Comparison of ENCODE assay signal across 8 cellular contexts in genomic region chr3:194487289-194488006, GRCh38. TPM values are rescaled to one million over a fixed set of nuclear protein-coding genes. Genes with fewer than 3 reads are reported as not detected.
A peak's percentile ranks its signal among the peaks of the same experiment; 100 is the strongest.
DNase-seq lines count a peak whose midpoint lies in the region; ATAC-seq and TF ChIP-seq lines count a peak whose summit lies in the region.

No MANE protein-coding gene starts in this region.

- peak overlapping the region; percentile 78 for H3K27ac Mint-ChIP-seq in activated naive CD8-positive, alpha-beta T cell treated with anti-CD3 and anti-CD28 coated beads, Interleukin-2, amount 50 U/mL, for 24 hours

- no peak for TF ChIP-seq CTCF in AG04450 (IDR thresholded peaks at IDR 0.05; ENCODE audit: low read depth, low read length)
- no peak for TF ChIP-seq CTCF in Peyer's patch (IDR thresholded peaks at IDR 0.05)
- TF ChIP-seq CTCF in sigmoid colon (IDR thresholded peaks at IDR 0.05): no peak

- peak overlapping the region; percentile 65 for H3K4me3 ChIP-seq in AG04450 (ENCODE audit: low read depth, low read length)
- peak overlapping the region; percentile 65 to 87 (median 76) for H3K4me3 ChIP-seq in Peyer's patch
- peak overlapping the region; percentile 97 for H3K4me3 ChIP-seq in right cardiac atrium (ENCODE audit: low read length)
- peak overlapping the region; percentile 60 to 78 (median 75) for H3K4me3 ChIP-seq in sigmoid colon

- peaks cover 2% of the 10 kb centered on the region; the same call in 1 of the 2 replicates for H3K9me3 ChIP-seq in AG04450 (ENCODE audit: control insufficient read depth, insufficient read depth, low read length)
- no peaks in the 10 kb centered on the region for H3K9me3 ChIP-seq in Peyer's patch
- H3K9me3 ChIP-seq in right cardiac atrium (ENCODE audit: control insufficient read depth, low read length): no peaks in the 10 kb centered on the region
- H3K9me3 ChIP-seq in sigmoid colon: no peaks in the 10 kb centered on the region

- ATAC-seq in GM18907 (IDR thresholded peaks at IDR 0.05; ENCODE audit: unreplicated experiment) (peak; percentile 24), HG03135 (IDR thresholded peaks at IDR 0.05; ENCODE audit: unreplicated experiment) (peak; percentile 21), right cardiac atrium (peak; percentile 46 to 67)
- ATAC-seq in activated naive CD8-positive, alpha-beta T cell treated with anti-CD3 and anti-CD28 coated beads, Interleukin-2, amount 50 U/mL, for 24 hours: no peak

- peak overlapping the region; percentile 82 for H3K4me3 Mint-ChIP-seq in activated naive CD8-positive, alpha-beta T cell treated with anti-CD3 and anti-CD28 coated beads, Interleukin-2, amount 50 U/mL, for 24 hours

- H3K27ac ChIP-seq in AG04450 (ENCODE audit: low read depth, low read length): peak overlapping the region; percentile 31
- peak overlapping the region; percentile 88 to 95 (median 92) for H3K27ac ChIP-seq in Peyer's patch
- H3K27ac ChIP-seq in right cardiac atrium (ENCODE audit: low read length): peak overlapping the region; percentile 50
- peak overlapping the region; percentile 83 to 88 (median 88) for H3K27ac ChIP-seq in sigmoid colon

- TF ChIP-seq POLR2A in Peyer's patch (IDR thresholded peaks at IDR 0.05) (no peak), sigmoid colon (IDR thresholded peaks at IDR 0.05) (no peak)

- no peaks in the 10 kb centered on the region for H3K27me3 Mint-ChIP-seq in activated naive CD8-positive, alpha-beta T cell treated with anti-CD3 and anti-CD28 coated beads, Interleukin-2, amount 50 U/mL, for 24 hours

- TF ChIP-seq EP300 in sigmoid colon (IDR thresholded peaks at IDR 0.05): no peak

- peaks cover 0 to 19% (median 1%) of the 10 kb centered on the region in 4 donors for H3K4me1 ChIP-seq in Peyer's patch
- H3K4me1 ChIP-seq in right cardiac atrium (ENCODE audit: control insufficient read depth, insufficient read depth, low read length): peaks cover 4% of the 10 kb centered on the region
- H3K4me1 ChIP-seq in sigmoid colon: peaks cover 0 to 27% (median 22%) of the 10 kb centered on the region in 4 donors

- intact Hi-C loops in right cardiac atrium (cut with DNase I): loop anchor here in 1 of 4 donors (5.0 kb wide), 1 partner anchor 85 kb away; no protein-coding TSS in a partner anchor
- intact Hi-C loops in sigmoid colon (cut with DNase I): loop anchor here (2.0 kb wide), 2 partner anchors 97 to 345 kb away; no protein-coding TSS in a partner anchor

- H3K36me3 ChIP-seq in Peyer's patch (no peaks in the 10 kb centered on the region), sigmoid colon (no peaks in the 10 kb centered on the region)

- POLR2A ChIA-PET in AG04450 (lab: Yijun Ruan, JAX): interaction anchor here (0.6 to 0.7 kb wide), 2 partner anchors 22 to 765 kb away, joined by 3 to 4 read pairs; no protein-coding TSS in a partner anchor

- DNase-seq in AG04450 (ENCODE audit: low read depth, low spot score) (no peak), Peyer's patch (peak; percentile 53 to 69 (median 65)), right cardiac atrium (peak; percentile 71 to 85 (median 79)), sigmoid colon (peak; percentile 74), NCI-H510A treated with DMSO at 0.1 percent for 48 hours (lab: John Stamatoyannopoulos, UW) (no peak)
- DNase-seq in activated naive CD8-positive, alpha-beta T cell treated with anti-CD3 and anti-CD28 coated beads, Interleukin-2, amount 50 U/mL, for 24 hours: peak; percentile 37

- CTCF ChIA-PET in AG04450 (lab: Charles Lee): interaction anchor here (0.8 to 1.0 kb wide), 2 partner anchors 144 to 146 kb away, joined by 3 read pairs; no protein-coding TSS in a partner anchor

- 7% methylated on average over 51 of the region's 51 CpGs for whole genome bisulfite sequencing in right cardiac atrium
- WGBS in sigmoid colon, 2 donors: 9 to 14% methylated on average over 51 of the region's 51 CpGs

- peaks cover 68% of the 10 kb centered on the region for H3K4me1 Mint-ChIP-seq in activated naive CD8-positive, alpha-beta T cell treated with anti-CD3 and anti-CD28 coated beads, Interleukin-2, amount 50 U/mL, for 24 hours

- peaks cover 20% of the 10 kb centered on the region for H3K36me3 Mint-ChIP-seq in activated naive CD8-positive, alpha-beta T cell treated with anti-CD3 and anti-CD28 coated beads, Interleukin-2, amount 50 U/mL, for 24 hours (ENCODE audit: low read depth)

- H3K27me3 ChIP-seq in AG04450 (ENCODE audit: control insufficient read depth, insufficient read depth, low read length): no peaks in the 10 kb centered on the region
- H3K27me3 ChIP-seq in Peyer's patch: no peaks in the 10 kb centered on the region
- H3K27me3 ChIP-seq in right cardiac atrium (ENCODE audit: control insufficient read depth, insufficient read depth): no peaks in the 10 kb centered on the region
- H3K27me3 ChIP-seq in sigmoid colon: no peaks in the 10 kb centered on the region

- H3K9me3 Mint-ChIP-seq in activated naive CD8-positive, alpha-beta T cell treated with anti-CD3 and anti-CD28 coated beads, Interleukin-2, amount 50 U/mL, for 24 hours: no peaks in the 10 kb centered on the region

RNA-seq across cellular contexts. Expression of gene ATP13A3, which starts 0.6 kb away (rescaled TPM):
- 98.5 and 132 TPM in 2 replicates for polyA plus RNA-seq in AG04450 (2011; rRNA removed)
- 94.4 and 210 TPM in 2 replicates for polyA minus RNA-seq in AG04450 (2011; rRNA and poly(A)+ RNA removed)
- 10 to 100 TPM; 54.3 to 67.2 (median 58.2) TPM for total RNA-seq in Peyer's patch
- total RNA-seq in right cardiac atrium: 100 to 1,000 TPM in 1 of 4 donors, 10 to 100 TPM in 3; 79.9 to 194 (median 93.6) TPM
- polyA plus RNA-seq in right cardiac atrium: 28.2 TPM
- total RNA-seq in sigmoid colon: 10 to 100 TPM; 50.4 to 82.7 (median 68.2) TPM
- polyA plus RNA-seq in sigmoid colon: 10 to 100 TPM; 10.9 to 20.6 (median 12.0) TPM

Comparison
In these comparisons a context has a peak if more than half of its experiments do, and no peak if none do; other contexts are left out.
1. DNase-seq: peak in Peyer's patch (3 of 3), activated naive CD8-positive, alpha-beta T cell treated with anti-CD3 and anti-CD28 coated beads, Interleukin-2, amount 50 U/mL, for 24 hours (single experiment), right cardiac atrium (3 of 3) and sigmoid colon (single experiment); none in AG04450 (single experiment) and NCI-H510A treated with DMSO at 0.1 percent for 48 hours (single experiment).
2. H3K27ac ChIP-seq: peak in every context shown above with its lines; median percentile 92 in Peyer's patch; 88 in sigmoid colon; 50 in right cardiac atrium; 31 in AG04450.
3. Peak in every context shown above with its lines, with median percentiles within 50 percentile points of each other: H3K4me3 ChIP-seq.